Comparison of ENCODE assay signal across 1 cellular context in genomic region chr11:123505546-123506299, GRCh38.
TF ChIP-seq lines count a peak whose summit lies in the region.

No MANE protein-coding gene starts in this region.

TF ChIP-seq in HepG2, 621 proteins besides CTCF, POLR2A, EP300 and RAD21 (continued from another document):
- no peak for TF ChIP-seq AHDC1 (CRISPR knock-in tag; IDR thresholded peaks at IDR 0.05; ENCODE audit: borderline replicate concordance)
- no peak for TF ChIP-seq ZSCAN25 (CRISPR knock-in tag; IDR thresholded peaks at IDR 0.05)
- no peak for TF ChIP-seq ZNF335 (CRISPR knock-in tag; IDR thresholded peaks at IDR 0.05)
- TF ChIP-seq ZNF256 (CRISPR knock-in tag; conservative IDR thresholded peaks at IDR 0.05), result no peak
- no peak for TF ChIP-seq NR0B2 (CRISPR knock-in tag; IDR thresholded peaks at IDR 0.05)
- TF ChIP-seq ATAD3A (CRISPR knock-in tag; IDR thresholded peaks at IDR 0.05), result no peak
